18 cellular contexts compared by ENCODE assay signal in the genomic region with DNA sequence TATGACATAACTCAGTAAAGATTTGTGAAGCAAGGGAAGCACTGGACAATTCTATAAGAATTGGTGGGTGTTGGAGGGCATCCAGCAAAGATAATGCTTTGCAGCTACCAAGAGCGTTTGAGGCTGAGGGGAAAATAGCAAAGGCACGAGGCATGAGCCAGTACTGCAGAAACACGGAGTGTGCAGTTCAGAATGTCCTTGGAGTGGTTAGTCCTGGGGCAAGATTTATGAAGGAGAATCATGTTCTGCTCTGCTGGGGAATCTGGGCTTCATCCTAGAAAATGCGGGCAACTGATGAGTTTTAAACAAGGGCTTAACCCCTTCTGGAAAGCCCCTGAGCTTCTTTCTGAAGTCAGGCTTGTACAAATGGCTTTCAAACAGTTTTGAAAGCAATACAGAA.
DNase-seq lines count a peak whose midpoint lies in the region; FAIRE-seq and TF ChIP-seq lines count a peak whose summit lies in the region.
"Had no signal": no experiment of that assay in that cellular context is flagged by ENCODE, and none has a peak within 500 bp of the region (broad histone marks: within the 10 kb centered on the region; RNA-seq: fewer than 3 reads in every experiment).

No MANE protein-coding gene starts in this region.

- H3K4me2 ChIP-seq in SK-N-SH (0 out of 2 replicates have a peak overlapping the region, but pooled peaks have one; percentile 6), fibroblast of lung (ENCODE audit: extremely low read depth, insufficient read depth, low read length) (no peak overlapping the region)
- H3K4me2 ChIP-seq: BLaER1 had no signal

- peak; percentile 54 for DNase-seq in EL
- DNase-seq in SK-N-SH: no peak
- peak; percentile 69 to 77 for DNase-seq in fibroblast of lung (ENCODE audit: low read depth in 2 of 2)
- peak; percentile 72 for DNase-seq in sigmoid colon
- DNase-seq in kidney: no peak
- DNase-seq in SIG-M5 treated with dmso at 0.1 percent for 504 hours (lab: John Stamatoyannopoulos, UW; ENCODE audit: unreplicated experiment): no peak
- no peak for DNase-seq in stimulated activated CD4-positive, alpha-beta T cell treated with anti-CD3 and anti-CD28 coated beads, Interleukin-4, amount 100 ng/mL, for 24 hours
- no peak for DNase-seq in NCI-H82 treated with DMSO at 0.1 percent for 48 hours (lab: John Stamatoyannopoulos, UW; ENCODE audit: unreplicated experiment)
- DNase-seq: activated CD8-positive, alpha-beta memory T cell treated with anti-CD3 and anti-CD28 coated beads for 24 hours; activated effector memory CD4-positive, alpha-beta T cell treated with Interleukin-2 at 50 U/mL for 16 hours; anterior cingulate cortex; DMS 273 treated with DMSO at 0.1 percent for 48 hours; heart right ventricle; mucosa of descending colon; NCI-H1105; right cardiac atrium; WERI-Rb-1 had no signal

- H2AFZ ChIP-seq in SK-N-SH (ENCODE audit: low read depth): no peak overlapping the region
- no peak overlapping the region for H2AFZ ChIP-seq in fibroblast of lung (ENCODE audit: low read length)

- TF ChIP-seq POLR2A in sigmoid colon (IDR thresholded peaks at IDR 0.05): no peak

- WGBS in SK-N-SH (ENCODE audit: low lambda C conversion rate): 29% methylated on average over 4 of the region's 4 CpGs
- 78 to 86% methylated on average over 4 of the region's 4 CpGs for WGBS in sigmoid colon, 2 donors

- H3K4me1 ChIP-seq in SK-N-SH (ENCODE audit: control insufficient read depth in 1 of 2, insufficient read depth in 2 of 2, low read depth in 1 of 2, low read length in 1 of 2) (peaks cover 0 to 14% of the 10 kb centered on the region in 2 experiments; a peak in 2 of 4 replicates), fibroblast of lung (ENCODE audit: control insufficient read depth, extremely low read depth, insufficient read depth, low read length) (no peaks in the 10 kb centered on the region), sigmoid colon (peaks cover 0 to 62% (median 29%) of the 10 kb centered on the region in 4 donors), kidney (ENCODE audit: control insufficient read depth in 1 of 2, insufficient read depth in 1 of 2, low read depth in 1 of 2, low read length in 2 of 2) (no peaks in the 10 kb centered on the region)
- H3K4me1 ChIP-seq: BLaER1 had no signal

- intact Hi-C loops in sigmoid colon (cut with DNase I) (no loop called here), kidney (cut with DNase I) (no loop called here)

- H3K36me3 ChIP-seq in SK-N-SH (replicated peaks in 1 of 2; ENCODE audit: control insufficient read depth in 1 of 2, insufficient read depth in 2 of 2, low read length in 1 of 2): no peaks in the 10 kb centered on the region
- no peaks in the 10 kb centered on the region for H3K36me3 ChIP-seq in fibroblast of lung (ENCODE audit: control insufficient read depth, insufficient read depth, low read length)
- no peaks in the 10 kb centered on the region for H3K36me3 ChIP-seq in sigmoid colon
- no peaks in the 10 kb centered on the region for H3K36me3 ChIP-seq in kidney (ENCODE audit: control insufficient read depth in 1 of 2, insufficient read depth in 2 of 2, low read length in 2 of 2)
- H3K36me3 ChIP-seq: BLaER1, WERI-Rb-1 had no signal

- H3K27me3 ChIP-seq in SK-N-SH (ENCODE audit: insufficient read depth) (no peaks in the 10 kb centered on the region), fibroblast of lung (ENCODE audit: control insufficient read depth, insufficient read depth, low read length) (no peaks in the 10 kb centered on the region), sigmoid colon (no peaks in the 10 kb centered on the region)
- H3K27me3 ChIP-seq: BLaER1, heart right ventricle had no signal

- H3K27ac ChIP-seq in SK-N-SH (ENCODE audit: low read depth in 2 of 2, low read length in 1 of 2): peak overlapping the region in 1 of 2 experiments; percentile 97; a peak in 1 of 4 replicates
- no peak overlapping the region for H3K27ac ChIP-seq in fibroblast of lung (ENCODE audit: insufficient read depth, low read length)
- H3K27ac ChIP-seq in sigmoid colon: peak overlapping the region in 3 of 4 donors; percentile 51 to 83 (median 62)
- no peak overlapping the region for H3K27ac ChIP-seq in kidney (ENCODE audit: low read depth in 2 of 2, low read length in 2 of 2)
- H3K27ac ChIP-seq: BLaER1, WERI-Rb-1 had no signal

- TF ChIP-seq EP300 in SK-N-SH (IDR thresholded peaks at IDR 0.05; ENCODE audit: borderline replicate concordance in 1 of 2, low read depth in 1 of 2, low read length in 1 of 2) (peak in 1 of 2 experiments; percentile 44; a peak in 1 of 4 replicates), sigmoid colon (IDR thresholded peaks at IDR 0.05) (peak; percentile 79 to 98 (median 96))

- H3K9me3 ChIP-seq in SK-N-SH (no peaks in the 10 kb centered on the region), fibroblast of lung (ENCODE audit: control insufficient read depth, insufficient read depth, low read depth, low read length) (no peaks in the 10 kb centered on the region), sigmoid colon (no peaks in the 10 kb centered on the region), kidney (ENCODE audit: control insufficient read depth in 1 of 2, low read length in 2 of 2) (no peaks in the 10 kb centered on the region)
- H3K9me3 ChIP-seq: BLaER1, heart right ventricle, mucosa of descending colon had no signal

- CTCF ChIA-PET in SK-N-SH (lab: Yijun Ruan, JAX): no interaction called here

- peaks cover 26% of the 10 kb centered on the region for H3F3A ChIP-seq in SK-N-SH (replicated peaks; ENCODE audit: insufficient read depth)

- H3K79me2 ChIP-seq in SK-N-SH (ENCODE audit: insufficient read depth) (no peaks in the 10 kb centered on the region), fibroblast of lung (ENCODE audit: control insufficient read depth, insufficient read depth, low read length) (no peaks in the 10 kb centered on the region)

- POLR2A ChIA-PET in SK-N-SH (lab: Yijun Ruan, JAX): no interaction called here

- H3K4me3 ChIP-seq in SK-N-SH (ENCODE audit: low read depth in 2 of 2, low read length in 1 of 2) (no peak overlapping the region), fibroblast of lung (replicated peaks in 1 of 4; ENCODE audit: control extremely low read depth in 1 of 4, insufficient read depth in 1 of 4, low read depth in 3 of 4, low read length in 4 of 4) (no peak overlapping the region), sigmoid colon (no peak overlapping the region), kidney (ENCODE audit: low read length in 2 of 2) (no peak overlapping the region)
- H3K4me3 ChIP-seq: BLaER1, heart right ventricle, mucosa of descending colon had no signal

- TF ChIP-seq CTCF in SK-N-SH (IDR thresholded peaks at IDR 0.05) (no peak), fibroblast of lung (conservative IDR thresholded peaks at IDR 0.05 in 1 of 2, IDR thresholded peaks at IDR 0.05 in 1 of 2; ENCODE audit: low read depth in 1 of 2, low read length in 2 of 2) (no peak), sigmoid colon (IDR thresholded peaks at IDR 0.05) (no peak), kidney (IDR thresholded peaks at IDR 0.05; ENCODE audit: borderline replicate concordance, extremely low read depth, insufficient read depth) (no peak)

- TF ChIP-seq RAD21 in SK-N-SH (IDR thresholded peaks at IDR 0.05; ENCODE audit: low read length): no peak

- FAIRE-seq in kidney (lab: Jason Lieb, UNC): no peak

- H3K9ac ChIP-seq in SK-N-SH: no peak overlapping the region
- H3K9ac ChIP-seq in fibroblast of lung (ENCODE audit: insufficient read depth, low read length): no peak overlapping the region
- no peak overlapping the region for H3K9ac ChIP-seq in kidney (ENCODE audit: low read length in 2 of 2)
- H3K9ac ChIP-seq: BLaER1 had no signal

- H4K20me1 ChIP-seq in SK-N-SH (ENCODE audit: insufficient read depth) (no peaks in the 10 kb centered on the region), fibroblast of lung (ENCODE audit: control insufficient read depth, extremely low read depth, insufficient read depth, low read length) (no peaks in the 10 kb centered on the region)
- H4K20me1 ChIP-seq: BLaER1 had no signal

- no peaks in the 10 kb centered on the region for H3K9me2 ChIP-seq in SK-N-SH

TF ChIP-seq in SK-N-SH, 30 proteins besides CTCF, POLR2A, EP300 and RAD21 (continues in another document):
- no peak for TF ChIP-seq RCOR1 (IDR thresholded peaks at IDR 0.05; ENCODE audit: low read length)
- no peak for TF ChIP-seq NRF1 (IDR thresholded peaks at IDR 0.05; ENCODE audit: low read depth, low read length)
- TF ChIP-seq, protein P1, sequence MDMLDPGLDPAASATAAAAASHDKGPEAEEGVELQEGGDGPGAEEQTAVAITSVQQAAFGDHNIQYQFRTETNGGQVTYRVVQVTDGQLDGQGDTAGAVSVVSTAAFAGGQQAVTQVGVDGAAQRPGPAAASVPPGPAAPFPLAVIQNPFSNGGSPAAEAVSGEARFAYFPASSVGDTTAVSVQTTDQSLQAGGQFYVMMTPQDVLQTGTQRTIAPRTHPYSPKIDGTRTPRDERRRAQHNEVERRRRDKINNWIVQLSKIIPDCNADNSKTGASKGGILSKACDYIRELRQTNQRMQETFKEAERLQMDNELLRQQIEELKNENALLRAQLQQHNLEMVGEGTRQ (IDR thresholded peaks at IDR 0.05; ENCODE audit: borderline replicate concordance, low read depth, low read length): no peak
- TF ChIP-seq FOXJ3 (CRISPR knock-in tag; IDR thresholded peaks at IDR 0.05): no peak
- TF ChIP-seq IRF3 (IDR thresholded peaks at IDR 0.05; ENCODE audit: low read depth, low read length): no peak
- TF ChIP-seq POLR2AphosphoS5 (IDR thresholded peaks at IDR 0.05; ENCODE audit: low read depth, low read length): no peak
- TF ChIP-seq NFIC (IDR thresholded peaks at IDR 0.05; ENCODE audit: borderline replicate concordance): 0 out of 2 replicates have a peak, but pooled peaks have one; percentile 13
- TF ChIP-seq GATA2 (CRISPR knock-in tag; IDR thresholded peaks at IDR 0.05): no peak
- peak; percentile 39 for TF ChIP-seq TCF12 (IDR thresholded peaks at IDR 0.05)
- TF ChIP-seq RXRA (IDR thresholded peaks at IDR 0.05; ENCODE audit: borderline replicate concordance, low read depth): no peak
- no peak for TF ChIP-seq GABPA (IDR thresholded peaks at IDR 0.05; ENCODE audit: low read depth)

Comparison
In these comparisons a context has a peak if more than half of its experiments do, and no peak if none do; other contexts are left out.
1. DNase-seq: peak in EL (single experiment), fibroblast of lung (2 of 2) and sigmoid colon (single experiment); none in SK-N-SH (single experiment), kidney (single experiment), SIG-M5 treated with dmso at 0.1 percent for 504 hours (single experiment), stimulated activated CD4-positive, alpha-beta T cell treated with anti-CD3 and anti-CD28 coated beads, Interleukin-4, amount 100 ng/mL, for 24 hours (single experiment) and NCI-H82 treated with DMSO at 0.1 percent for 48 hours (single experiment).
2. H3K27ac ChIP-seq: peak in sigmoid colon (3 of 4); none in fibroblast of lung (single experiment) and kidney (0 of 2).